In the genomic region with DNA sequence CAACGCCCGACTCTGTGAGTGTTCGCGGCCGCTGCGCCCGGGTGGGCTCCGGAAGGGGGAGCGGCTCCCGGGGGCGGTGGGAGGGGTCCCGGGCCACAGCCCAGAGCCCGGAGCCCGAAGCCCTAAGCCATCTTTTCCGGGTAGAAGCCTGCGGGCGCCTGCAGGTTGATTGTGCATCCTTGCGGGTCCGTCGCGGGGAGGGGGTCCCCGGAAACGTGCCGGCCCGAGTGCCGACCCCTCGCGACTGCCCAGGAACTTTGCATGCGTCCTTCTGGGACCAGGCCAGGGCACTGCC, we compare ENCODE assay signal across 8 cellular contexts. TPM values are rescaled to one million over a fixed set of nuclear protein-coding genes. Genes with fewer than 3 reads are reported as not detected.
A peak's percentile ranks its signal among the peaks of the same experiment; 100 is the strongest.
DNase-seq lines count a peak whose midpoint lies in the region; ATAC-seq and TF ChIP-seq lines count a peak whose summit lies in the region.

No MANE protein-coding gene starts in this region.

- in situ Hi-C loops in transverse colon (cut with MboI; ENCODE audit: low pct_ligation_motif_present in 1 of 4, low pct_unique_long_range_greater_than_20kb in 1 of 4, low sequenced_read_pairs in 3 of 4), result no loop called here

- no peaks in the 10 kb centered on the region for H3K27me3 Mint-ChIP-seq in activated T-cell treated with anti-CD3 and anti-CD28 coated beads, Interleukin-2, amount 50 U/mL, for 4 hours (ENCODE audit: low read depth)

- peaks cover 53% of the 10 kb centered on the region for H3K4me1 Mint-ChIP-seq in activated T-cell treated with anti-CD3 and anti-CD28 coated beads, Interleukin-2, amount 50 U/mL, for 4 hours (ENCODE audit: low read depth)

- H3K9me3 Mint-ChIP-seq in activated T-cell treated with anti-CD3 and anti-CD28 coated beads, Interleukin-2, amount 50 U/mL, for 4 hours, result no peaks in the 10 kb centered on the region

- H3K27me3 ChIP-seq in BLaER1, result peaks cover 22% of the 10 kb centered on the region
- no peaks in the 10 kb centered on the region for H3K27me3 ChIP-seq in osteoblast (ENCODE audit: insufficient read depth, low read length)
- peaks cover 21% of the 10 kb centered on the region for H3K27me3 ChIP-seq in transverse colon

- no peak for TF ChIP-seq EP300 in transverse colon (IDR thresholded peaks at IDR 0.05; ENCODE audit: low read depth)

- intact Hi-C loops in transverse colon (cut with DNase I; ENCODE audit: low total_unique reads), result no loop called here

- H3K27ac ChIP-seq in BLaER1 (peak overlapping the region; percentile 96), osteoblast (ENCODE audit: low read depth, low read length) (peak overlapping the region; percentile 3), transverse colon (peak overlapping the region; percentile 81 to 93 (median 89))

- 0% methylated on average over 12 of the region's 29 CpGs; no CpG with 5 or more reads in 1 of the 2 donors for WGBS in transverse colon (ENCODE audit: low coverage in 1 of 2), 2 donors

- peaks cover 43% of the 10 kb centered on the region for H3K4me1 ChIP-seq in BLaER1
- peaks cover 33% of the 10 kb centered on the region for H3K4me1 ChIP-seq in osteoblast (ENCODE audit: insufficient read depth, low read length)
- H3K4me1 ChIP-seq in transverse colon, result peaks cover 0 to 57% (median 29%) of the 10 kb centered on the region in 4 donors

- DNase-seq in LNCaP clone FGC (ENCODE audit: low read depth) (no peak), fibroblast of pulmonary artery (ENCODE audit: low read depth) (no peak), osteoblast (ENCODE audit: insufficient read length, low spot score, missing footprints) (no peak), transverse colon (peak; percentile 62)
- DNase-seq in activated T-cell treated with anti-CD3 and anti-CD28 coated beads, Interleukin-2, amount 50 U/mL, for 4 hours, result peak; percentile 49

- peaks cover 42% of the 10 kb centered on the region for H3K79me2 ChIP-seq in osteoblast (ENCODE audit: insufficient read depth, low read length)

- H3K4me2 ChIP-seq in BLaER1 (peak overlapping the region; percentile 88), osteoblast (ENCODE audit: insufficient read depth, low read length) (peak overlapping the region; percentile 83)

- H3K4me3 Mint-ChIP-seq in activated T-cell treated with anti-CD3 and anti-CD28 coated beads, Interleukin-2, amount 50 U/mL, for 4 hours, result peak overlapping the region; percentile 91

- H3K9me3 ChIP-seq in BLaER1, result no peaks in the 10 kb centered on the region
- H3K9me3 ChIP-seq in osteoblast (ENCODE audit: low read depth, low read length), result no peaks in the 10 kb centered on the region
- no peaks in the 10 kb centered on the region for H3K9me3 ChIP-seq in transverse colon

- H3K36me3 ChIP-seq in BLaER1, result peaks cover 29% of the 10 kb centered on the region
- no peaks in the 10 kb centered on the region for H3K36me3 ChIP-seq in osteoblast (ENCODE audit: insufficient read depth, low read length)
- no peaks in the 10 kb centered on the region for H3K36me3 ChIP-seq in transverse colon

- H3K4me3 ChIP-seq in BLaER1 (peak overlapping the region; percentile 86), LNCaP clone FGC (ENCODE audit: low read depth, low read length) (peak overlapping the region; percentile 91), fibroblast of pulmonary artery (replicated peaks; ENCODE audit: low read depth, low read length) (peak overlapping the region; percentile 89), osteoblast (ENCODE audit: insufficient read depth, low read length) (peak overlapping the region; percentile 93), transverse colon (peak overlapping the region; percentile 71 to 100 (median 96))

- H2AFZ ChIP-seq in osteoblast (ENCODE audit: low read length), result peak overlapping the region; percentile 64

- H4K20me1 ChIP-seq in BLaER1 (peaks cover 46% of the 10 kb centered on the region), osteoblast (ENCODE audit: insufficient read depth, low read length) (peaks cover 25% of the 10 kb centered on the region)

- no peak for TF ChIP-seq CTCF in LNCaP clone FGC (IDR thresholded peaks at IDR 0.05; ENCODE audit: control insufficient read depth, extremely low read depth, insufficient read depth)
- TF ChIP-seq CTCF in fibroblast of pulmonary artery (IDR thresholded peaks at IDR 0.05; ENCODE audit: low read length, missing control alignments), result no peak
- no peak for TF ChIP-seq CTCF in osteoblast (IDR thresholded peaks at IDR 0.05; ENCODE audit: extremely low read depth, low read depth, low read length)
- no peak for TF ChIP-seq CTCF in transverse colon (IDR thresholded peaks at IDR 0.05)

- peak; percentile 31 for ATAC-seq in GM21447 (IDR thresholded peaks at IDR 0.05; ENCODE audit: unreplicated experiment)
- peak; percentile 53 to 54 for ATAC-seq in activated T-cell treated with anti-CD3 and anti-CD28 coated beads, Interleukin-2, amount 50 U/mL, for 4 hours
- ATAC-seq in GM18519 (IDR thresholded peaks at IDR 0.05; ENCODE audit: low FRiP score, unreplicated experiment), result no peak

- TF ChIP-seq POLR2A in transverse colon (IDR thresholded peaks at IDR 0.05), result no peak

- H3K36me3 Mint-ChIP-seq in activated T-cell treated with anti-CD3 and anti-CD28 coated beads, Interleukin-2, amount 50 U/mL, for 4 hours (ENCODE audit: insufficient read depth), result peaks cover 11% of the 10 kb centered on the region

- peak overlapping the region; percentile 92 for H3K9ac ChIP-seq in BLaER1

RNA-seq across cellular contexts. Expression of a gene that starts 0.4 kb away (rescaled TPM):
- 10 to 100 TPM; 28.2 to 34.5 (median 32.3) TPM for total RNA-seq in activated T-cell treated with anti-CD3 and anti-CD28 coated beads, Interleukin-2, amount 50 U/mL, for 4 hours
- 44.2 and 51.0 TPM in 2 replicates for total RNA-seq in osteoblast
- 10 to 100 TPM; 32.2 to 55.8 (median 45.8) TPM for total RNA-seq in transverse colon

RNA-seq across cellular contexts. Expression of a gene that starts 33.1 kb away (rescaled TPM):
- total RNA-seq in activated T-cell treated with anti-CD3 and anti-CD28 coated beads, Interleukin-2, amount 50 U/mL, for 4 hours, result 10 to 100 TPM; 39.9 to 42.4 (median 41.6) TPM
- 36.2 and 40.1 TPM in 2 replicates for total RNA-seq in osteoblast
- 10 to 100 TPM; 29.2 to 42.2 (median 36.7) TPM for total RNA-seq in transverse colon

RNA-seq across cellular contexts. Expression of a gene that starts 33.2 kb away (rescaled TPM):
- total RNA-seq in activated T-cell treated with anti-CD3 and anti-CD28 coated beads, Interleukin-2, amount 50 U/mL, for 4 hours, result 10 to 100 TPM; 12.1 to 16.8 (median 12.9) TPM
- total RNA-seq in osteoblast, result 21.5 and 24.2 TPM in 2 replicates
- 10 to 100 TPM; 15.5 to 85.7 (median 36.6) TPM for total RNA-seq in transverse colon

RNA-seq across cellular contexts. Expression of a gene that starts 57.5 kb away (rescaled TPM):
- not detected for total RNA-seq in activated T-cell treated with anti-CD3 and anti-CD28 coated beads, Interleukin-2, amount 50 U/mL, for 4 hours
- under 0.01 TPM in 1 of 2 replicates, not detected in the other for total RNA-seq in osteoblast
- not detected for total RNA-seq in transverse colon

RNA-seq across cellular contexts. Expression of a gene that starts 58.9 kb away (rescaled TPM):
- total RNA-seq in activated T-cell treated with anti-CD3 and anti-CD28 coated beads, Interleukin-2, amount 50 U/mL, for 4 hours, result not detected
- total RNA-seq in osteoblast (0.29 and 0.36 TPM in 2 replicates), transverse colon (not detected)

Comparison
In these comparisons a context has a peak if more than half of its experiments do, and no peak if none do; other contexts are left out.
1. H3K27ac ChIP-seq: peak in every context shown above with its lines; median percentile 96 in BLaER1; 89 in transverse colon; 3 in osteoblast.
2. DNase-seq: peak in activated T-cell treated with anti-CD3 and anti-CD28 coated beads, Interleukin-2, amount 50 U/mL, for 4 hours (single experiment) and transverse colon (single experiment); none in LNCaP clone FGC (single experiment), fibroblast of pulmonary artery (single experiment) and osteoblast (single experiment).
3. Peak in every context shown above with its lines, with median percentiles within 50 percentile points of each other: H3K4me3 ChIP-seq.